19 cellular contexts compared by ENCODE assay signal in the genomic region with DNA sequence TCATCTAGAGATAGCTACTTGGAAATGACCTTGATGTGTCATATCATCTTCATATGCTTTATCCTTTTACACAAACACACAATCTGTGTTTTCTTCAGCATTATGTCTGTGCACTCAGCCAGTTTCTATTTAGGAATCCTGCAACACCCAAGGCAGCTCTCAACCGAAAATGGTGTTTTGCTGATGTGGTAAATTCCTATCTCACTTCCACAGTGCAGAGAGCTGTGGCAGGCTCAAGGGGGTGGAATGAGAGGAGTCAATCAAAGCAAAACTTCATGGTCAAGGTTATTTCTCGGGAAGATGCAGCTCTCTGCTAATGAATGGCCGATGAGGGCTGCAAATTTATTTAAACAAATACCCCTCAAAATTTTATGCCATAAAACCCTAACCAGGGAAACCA. TPM values are rescaled to one million over a fixed set of nuclear protein-coding genes. Genes with fewer than 3 reads are reported as not detected.
DNase-seq lines count a peak whose midpoint lies in the region; ATAC-seq and TF ChIP-seq lines count a peak whose summit lies in the region.
"Had no signal": no experiment of that assay in that cellular context is flagged by ENCODE, and none has a peak within 500 bp of the region (broad histone marks: within the 10 kb centered on the region; RNA-seq: fewer than 3 reads in every experiment).

No MANE protein-coding gene starts in this region.

- H3K27me3 ChIP-seq in left ventricle myocardium inferior (ENCODE audit: low read depth): no peaks in the 10 kb centered on the region
- no peaks in the 10 kb centered on the region for H3K27me3 ChIP-seq in heart right ventricle
- no peaks in the 10 kb centered on the region for H3K27me3 ChIP-seq in right cardiac atrium (ENCODE audit: control insufficient read depth, insufficient read depth)

- intact Hi-C loops in Right ventricle myocardium superior (cut with DNase I) (loop anchor here (10.0 kb wide), 1 partner anchor 241 kb away; no protein-coding TSS in a partner anchor), left ventricle myocardium inferior (cut with micrococcal nuclease) (no loop called here), heart right ventricle (cut with DNase I) (no loop called here), right cardiac atrium (cut with DNase I) (no loop called here)

- H3K4me1 ChIP-seq in left ventricle myocardium inferior: peaks cover 9% of the 10 kb centered on the region
- H3K4me1 ChIP-seq in heart right ventricle: peaks cover 0 to 7% (median 0%) of the 10 kb centered on the region in 9 donors
- H3K4me1 ChIP-seq in right cardiac atrium (ENCODE audit: control insufficient read depth, insufficient read depth, low read length): no peaks in the 10 kb centered on the region
- H3K4me1 ChIP-seq: A549 had no signal

- peak; percentile 71 for ATAC-seq in Right ventricle myocardium superior (ENCODE audit: poor library complexity)
- peak in 5 of 8 donors; percentile 41 to 70 (median 57) for ATAC-seq in heart right ventricle
- ATAC-seq in right cardiac atrium: peak; percentile 69 to 79
- ATAC-seq: A549 had no signal

- no peaks in the 10 kb centered on the region for H3K36me3 ChIP-seq in left ventricle myocardium inferior
- no peaks in the 10 kb centered on the region for H3K36me3 ChIP-seq in heart right ventricle

- WGBS in heart right ventricle, 2 donors: 62 to 71% methylated on average over 3 of the region's 3 CpGs
- WGBS in right cardiac atrium: 55% methylated on average over 3 of the region's 3 CpGs

- H3K27ac ChIP-seq in left ventricle myocardium inferior (replicated peaks): no peak overlapping the region
- H3K27ac ChIP-seq in heart right ventricle: no peak overlapping the region
- no peak overlapping the region for H3K27ac ChIP-seq in right cardiac atrium (ENCODE audit: low read length)
- H3K27ac ChIP-seq: A549, GM23248 had no signal

- H3K9me3 ChIP-seq in left ventricle myocardium inferior (replicated peaks) (no peaks in the 10 kb centered on the region), heart right ventricle (no peaks in the 10 kb centered on the region), right cardiac atrium (ENCODE audit: control insufficient read depth, low read length) (no peaks in the 10 kb centered on the region)
- H3K9me3 ChIP-seq: A549, Caco-2 had no signal

- TF ChIP-seq CTCF in left ventricle myocardium inferior (IDR thresholded peaks at IDR 0.05; ENCODE audit: borderline replicate concordance): no peak
- TF ChIP-seq CTCF in heart right ventricle (IDR thresholded peaks at IDR 0.05): no peak

- no peak overlapping the region for H3K4me3 ChIP-seq in left ventricle myocardium inferior
- no peak overlapping the region for H3K4me3 ChIP-seq in heart right ventricle
- no peak overlapping the region for H3K4me3 ChIP-seq in right cardiac atrium (ENCODE audit: low read length)
- H3K4me3 ChIP-seq: A549, GM23248 had no signal

- DNase-seq in Right ventricle myocardium superior (no peak), left ventricle myocardium inferior (no peak), RPMI8226 (peak; percentile 64), heart right ventricle (no peak), right cardiac atrium (no peak), NAMALWA (ENCODE audit: low spot score) (no peak), COLO829 (ENCODE audit: low spot score) (no peak)
- DNase-seq: 8988T; ACHN; C1 segment of cervical spinal cord; Caco-2; CD4-positive, alpha-beta memory T cell; DMS153; DND-41; GM23248; H7; HCEC 1CT had no signal

RNA-seq across cellular contexts. Expression of gene IGSF5, which starts 59.3 kb away (rescaled TPM):
- total RNA-seq in Right ventricle myocardium superior: 4.1 TPM
- total RNA-seq in left ventricle myocardium inferior: 4.9 TPM
- 1 to 10 TPM; 3.0 to 6.2 (median 5.1) TPM for total RNA-seq in heart right ventricle
- 1 to 10 TPM; 1.2 to 1.7 TPM for polyA plus RNA-seq in heart right ventricle
- total RNA-seq in right cardiac atrium: 1 to 10 TPM; 5.0 to 8.4 (median 6.2) TPM
- polyA plus RNA-seq in right cardiac atrium: 4.4 TPM
- total RNA-seq: CD4-positive, alpha-beta memory T cell; GM23248 had no signal
- polyA plus RNA-seq: A549; BJ; CD4-positive, alpha-beta memory T cell; GM23248 had no signal
